In genomic region chr9:127555830-127556820, GRCh38 we compare ENCODE assay signal across 8 cellular contexts. TPM values are rescaled to one million over a fixed set of nuclear protein-coding genes. Genes with fewer than 3 reads are reported as not detected.
DNase-seq lines count a peak whose midpoint lies in the region; ATAC-seq lines count a peak whose summit lies in the region.

No MANE protein-coding gene starts in this region.

- peaks cover 70% of the 10 kb centered on the region for H3K4me1 ChIP-seq in GM23248 (ENCODE audit: insufficient read depth)

- H2AFZ ChIP-seq in GM23248: no peak overlapping the region

- peak overlapping the region; percentile 46 for H3K4me3 ChIP-seq in GM23248

- DNase-seq in GM23248 (peak; percentile 99), SW480 (ENCODE audit: low spot score) (peak; percentile 74), amniotic stem cell (lab: John Stamatoyannopoulos, UW) (peak; percentile 94), immature natural killer cell (peak in 2 of 3 donors; percentile 37 to 47), globus pallidus (ENCODE audit: low spot score) (no peak)
- DNase-seq in stimulated activated CD4-positive, alpha-beta T cell treated with anti-CD3 and anti-CD28 coated beads, Interleukin-2, amount 100 ng/mL, for 24 hours: peak; percentile 46 to 62

- H3K9me3 ChIP-seq in GM23248 (ENCODE audit: low read depth): no peaks in the 10 kb centered on the region

- ATAC-seq in GM21423 (IDR thresholded peaks at IDR 0.05; ENCODE audit: unreplicated experiment): no peak
- no peak for ATAC-seq in GM19452 (IDR thresholded peaks at IDR 0.05; ENCODE audit: unreplicated experiment)

- peak overlapping the region; percentile 60 for H3K9ac ChIP-seq in GM23248

- peak overlapping the region; percentile 65 for H3K4me2 ChIP-seq in GM23248 (ENCODE audit: unreplicated experiment)

- no peaks in the 10 kb centered on the region for H3K36me3 Mint-ChIP-seq in immature natural killer cell

- no peaks in the 10 kb centered on the region for H3K27me3 ChIP-seq in GM23248 (replicated peaks; ENCODE audit: insufficient read depth)

- peaks cover 56% of the 10 kb centered on the region for H3F3A ChIP-seq in GM23248 (ENCODE audit: insufficient read depth)

- H3K79me2 ChIP-seq in GM23248 (ENCODE audit: insufficient read depth): peaks cover 98% of the 10 kb centered on the region

- in situ Hi-C loops in GM23248 (cut with MboI): no loop called here

- no peaks in the 10 kb centered on the region for H3K9me2 ChIP-seq in GM23248 (ENCODE audit: insufficient read depth)

- H4K20me1 ChIP-seq in GM23248 (ENCODE audit: insufficient read depth): 0 out of 2 replicates have a peak, but pooled peaks cover 7% of the 10 kb centered on the region

- 23 to 27% methylated on average over 10 to 13 of the region's 13 CpGs for WGBS in GM23248 (ENCODE audit: low coverage in 1 of 2, low lambda C conversion rate in 2 of 2, missing lambda C conversion rate in 2 of 2), 2 experiments

- H3K4me3 Mint-ChIP-seq in immature natural killer cell: peak overlapping the region; percentile 40 to 73 (median 62)

- H3K4me1 Mint-ChIP-seq in immature natural killer cell: peaks cover 30 to 35% of the 10 kb centered on the region in 2 donors

- H3K27ac Mint-ChIP-seq in immature natural killer cell: peak overlapping the region; percentile 58 to 81 (median 72)

- H3K36me3 ChIP-seq in GM23248 (ENCODE audit: low read depth): peaks cover 3% of the 10 kb centered on the region; the same call in 1 of the 2 replicates

- no peaks in the 10 kb centered on the region for H3K9me3 Mint-ChIP-seq in immature natural killer cell

- H3K27ac ChIP-seq in GM23248: peak overlapping the region; percentile 84

- H3K27me3 Mint-ChIP-seq in immature natural killer cell (ENCODE audit: low read depth in 3 of 3): peaks cover 0 to 4% (median 2%) of the 10 kb centered on the region in 3 donors

RNA-seq across cellular contexts. Expression of gene STXBP1, which starts 56.0 kb away (rescaled TPM):
- 28.5 and 61.8 TPM in 2 replicates for total RNA-seq in GM23248 (2014; rRNA removed; shearing (Covaris generic))
- polyA plus RNA-seq in GM23248 (2016; fragmentation: Nextera tagmentation; extraction: Ambion mirVana) (42.3 and 43.7 TPM in 2 replicates), immature natural killer cell (under 1 TPM in 2 of 3 donors, not detected in 1; 0.59 to 0.99 TPM)

Comparison
In these comparisons a context has a peak if more than half of its experiments do, and no peak if none do; other contexts are left out.
1. RNA of gene STXBP1, which starts 56.0 kb away (polyA plus RNA-seq): 42.3 to 43.7 TPM in GM23248; 0.59 to 0.99 TPM in immature natural killer cell; every median in the first group is over 10 times any median in the second.